Comparison of ENCODE assay signal across 27 cellular contexts in genomic region chr15:75371486-75371885, GRCh38. TPM values are rescaled to one million over a fixed set of nuclear protein-coding genes. Genes with fewer than 3 reads are reported as not detected.
DNase-seq lines count a peak whose midpoint lies in the region; ATAC-seq, FAIRE-seq and TF ChIP-seq lines count a peak whose summit lies in the region.
"Had no signal": no experiment of that assay in that cellular context is flagged by ENCODE, and none has a peak within 500 bp of the region (broad histone marks: within the 10 kb centered on the region; RNA-seq: fewer than 3 reads in every experiment).

No MANE protein-coding gene starts in this region.

- 100% methylated on average over 1 of the region's 1 CpG for WGBS in HepG2 (ENCODE audit: low lambda C conversion rate)

- in situ Hi-C loops in HepG2 (cut with HindIII; ENCODE audit: extremely low pct_ligation_motif_present, low pct_unique_long_range_greater_than_20kb): no loop called here

- H3K27ac ChIP-seq in HUES6 (ENCODE audit: low read depth, low read length): no peak overlapping the region
- no peak overlapping the region for H3K27ac ChIP-seq in keratinocyte (ENCODE audit: control insufficient read depth, insufficient read depth, low read length)
- no peak overlapping the region for H3K27ac ChIP-seq in HepG2 (ENCODE audit: extremely low read length, insufficient read depth, low read length)
- no peak overlapping the region for H3K27ac ChIP-seq in kidney (ENCODE audit: low read depth in 2 of 2, low read length in 2 of 2)
- H3K27ac ChIP-seq: C4-2B had no signal

- H3K27me3 Mint-ChIP-seq in activated T-cell treated with anti-CD3 and anti-CD28 coated beads, Interleukin-2, amount 50 U/mL, for 24 hours: no peaks in the 10 kb centered on the region
- H3K27me3 Mint-ChIP-seq in activated T-cell treated with anti-CD3 and anti-CD28 coated beads, Interleukin-2, amount 50 U/mL, for 4 hours (ENCODE audit: low read depth): no peaks in the 10 kb centered on the region
- no peaks in the 10 kb centered on the region for H3K27me3 Mint-ChIP-seq in activated naive CD8-positive, alpha-beta T cell treated with anti-CD3 and anti-CD28 coated beads, Interleukin-2, amount 50 U/mL, for 24 hours
- H3K27me3 Mint-ChIP-seq: CD8-positive, alpha-beta memory T cell had no signal

- H3K4me3 ChIP-seq in HUES6 (ENCODE audit: low read depth, low read length) (no peak overlapping the region), keratinocyte (ENCODE audit: control insufficient read depth in 2 of 3, extremely low read depth in 1 of 3, insufficient read depth in 2 of 3, low read depth in 1 of 3, low read length in 3 of 3) (no peak overlapping the region), HepG2 (replicated peaks in 1 of 3; ENCODE audit: insufficient read depth in 1 of 3, low read depth in 2 of 3, low read length in 3 of 3) (no peak overlapping the region), kidney (ENCODE audit: low read length in 2 of 2) (no peak overlapping the region)

- FAIRE-seq in keratinocyte (lab: Jason Lieb, UNC) (peak; percentile 79), HepG2 (lab: Jason Lieb, UNC) (no peak), kidney (lab: Jason Lieb, UNC) (no peak)
- FAIRE-seq: A204.1, D721Med, RCC 7860 had no signal

- TF ChIP-seq RAD21 in HepG2 (CRISPR knock-in tag; IDR thresholded peaks at IDR 0.05): no peak

- H3K36me3 ChIP-seq in HUES6 (ENCODE audit: control insufficient read depth, insufficient read depth, low read length) (peaks cover 71% of the 10 kb centered on the region), keratinocyte (ENCODE audit: control insufficient read depth in 2 of 2, extremely low read depth in 1 of 2, insufficient read depth in 2 of 2, low read length in 2 of 2) (peaks cover 17 to 30% of the 10 kb centered on the region in 2 experiments), HepG2 (replicated peaks in 1 of 2; ENCODE audit: control insufficient read depth in 1 of 2, insufficient read depth in 2 of 2, low read length in 2 of 2) (peaks cover 15 to 58% of the 10 kb centered on the region in 2 experiments), kidney (ENCODE audit: control insufficient read depth in 1 of 2, insufficient read depth in 2 of 2, low read length in 2 of 2) (peaks cover 33 to 53% of the 10 kb centered on the region in 2 donors)

- H3K9me3 ChIP-seq in HUES6 (ENCODE audit: control insufficient read depth, insufficient read depth, low read depth, low read length) (no peaks in the 10 kb centered on the region), keratinocyte (ENCODE audit: control insufficient read depth, low read depth, low read length) (no peaks in the 10 kb centered on the region), HepG2 (ENCODE audit: low read length) (no peaks in the 10 kb centered on the region), kidney (ENCODE audit: control insufficient read depth in 1 of 2, low read length in 2 of 2) (no peaks in the 10 kb centered on the region)

- no peaks in the 10 kb centered on the region for H3K9me1 ChIP-seq in keratinocyte (ENCODE audit: control insufficient read depth, extremely low read depth, insufficient read depth, low read length)

- no peak for ATAC-seq in activated T-cell treated with anti-CD3 and anti-CD28 coated beads, Interleukin-2, amount 50 U/mL, for 4 hours
- ATAC-seq in activated naive CD8-positive, alpha-beta T cell treated with anti-CD3 and anti-CD28 coated beads, Interleukin-2, amount 50 U/mL, for 24 hours: no peak
- no peak for ATAC-seq in HepG2
- ATAC-seq: HCT116 had no signal

- no TSS peak for BruUV-seq in HepG2 (replicated peaks; lab: Mats Ljungman, UMichigan)

- POLR2A ChIA-PET in HepG2 (lab: Yijun Ruan, JAX): interaction anchor here (0.8 kb wide), 1 partner anchor 24 kb away, joined by 3 read pairs; the partner anchor contains the start of gene NEIL1

- CTCF ChIA-PET in HepG2 (lab: Yijun Ruan, JAX; ENCODE audit: low intra/inter-chr PET ratio, low total read pairs): no interaction called here

- H3K36me3 Mint-ChIP-seq in activated T-cell treated with anti-CD3 and anti-CD28 coated beads, Interleukin-2, amount 50 U/mL, for 24 hours (ENCODE audit: low read depth): peaks cover 93% of the 10 kb centered on the region
- peaks cover 28% of the 10 kb centered on the region for H3K36me3 Mint-ChIP-seq in activated T-cell treated with anti-CD3 and anti-CD28 coated beads, Interleukin-2, amount 50 U/mL, for 4 hours (ENCODE audit: insufficient read depth)
- peaks cover 51% of the 10 kb centered on the region for H3K36me3 Mint-ChIP-seq in activated naive CD8-positive, alpha-beta T cell treated with anti-CD3 and anti-CD28 coated beads, Interleukin-2, amount 50 U/mL, for 24 hours (ENCODE audit: low read depth)

- TF ChIP-seq POLR2A in HepG2 (IDR thresholded peaks at IDR 0.05; ENCODE audit: insufficient read depth in 1 of 2, low read depth in 2 of 2, low read length in 2 of 2): no peak

- H3K27me3 ChIP-seq in HUES6 (ENCODE audit: control insufficient read depth, insufficient read depth, low read length) (no peaks in the 10 kb centered on the region), keratinocyte (ENCODE audit: control insufficient read depth, extremely low read depth, insufficient read depth, low read length) (no peaks in the 10 kb centered on the region), HepG2 (ENCODE audit: control insufficient read depth in 1 of 2, insufficient read depth in 2 of 2, low read length in 2 of 2) (no peaks in the 10 kb centered on the region)

- DNase-seq in activated T-cell treated with anti-CD3 and anti-CD28 coated beads, Interleukin-2, amount 50 U/mL, for 24 hours: no peak
- DNase-seq in activated T-cell treated with anti-CD3 and anti-CD28 coated beads, Interleukin-2, amount 50 U/mL, for 4 hours: no peak
- DNase-seq in activated naive CD8-positive, alpha-beta T cell treated with anti-CD3 and anti-CD28 coated beads, Interleukin-2, amount 50 U/mL, for 24 hours: no peak
- DNase-seq in keratinocyte (ENCODE audit: low read depth, low spot score) (peak; percentile 33), HepG2 (ENCODE audit: low spot score) (no peak), kidney (no peak)
- DNase-seq in stimulated activated CD4-positive, alpha-beta T cell treated with anti-CD3 and anti-CD28 coated beads, Interleukin-1b, Interleukin-23, amount 100 ng/mL, for 48 hours: no peak
- DNase-seq: CD8-positive, alpha-beta memory T cell; DMS53; EL; GF-D8; GOT3; KBM-7; NCI-H1092; NCI-H1436; NCI-H187 treated with DMSO at 0.1 percent for 48 hours; NCI-H2107; NCI-H446 treated with DMSO at 0.1 percent for 48 hours; NCI-H526 treated with DMSO at 0.1 percent for 48 hours; OCI-M1; Right ventricle myocardium superior had no signal

- TF ChIP-seq EP300 in HepG2 (IDR thresholded peaks at IDR 0.05; ENCODE audit: low read depth in 2 of 2, low read length in 2 of 2): no peak
- TF ChIP-seq EP300 in HepG2 (CRISPR knock-in tag; IDR thresholded peaks at IDR 0.05; ENCODE audit: borderline replicate concordance): no peak

- TF ChIP-seq CTCF in keratinocyte (optimal IDR thresholded peaks at IDR 0.05 in 1 of 3, IDR thresholded peaks at IDR 0.05 in 1 of 3, conservative IDR thresholded peaks at IDR 0.05 in 1 of 3; ENCODE audit: extremely low read depth in 1 of 3, insufficient read depth in 2 of 3, low read length in 3 of 3) (no peak), HepG2 (CRISPR knock-in tag; IDR thresholded peaks at IDR 0.05) (no peak), kidney (IDR thresholded peaks at IDR 0.05; ENCODE audit: borderline replicate concordance, extremely low read depth, insufficient read depth) (no peak)

- no peak overlapping the region for H3K4me3 Mint-ChIP-seq in activated T-cell treated with anti-CD3 and anti-CD28 coated beads, Interleukin-2, amount 50 U/mL, for 24 hours
- no peak overlapping the region for H3K4me3 Mint-ChIP-seq in activated T-cell treated with anti-CD3 and anti-CD28 coated beads, Interleukin-2, amount 50 U/mL, for 4 hours
- no peak overlapping the region for H3K4me3 Mint-ChIP-seq in activated naive CD8-positive, alpha-beta T cell treated with anti-CD3 and anti-CD28 coated beads, Interleukin-2, amount 50 U/mL, for 24 hours

- H2AFZ ChIP-seq in keratinocyte (ENCODE audit: control insufficient read depth, low read length) (no peak overlapping the region), HepG2 (ENCODE audit: low read length) (no peak overlapping the region)

- H4K20me1 ChIP-seq in keratinocyte (ENCODE audit: control insufficient read depth, extremely low read depth, insufficient read depth, low read length) (no peaks in the 10 kb centered on the region), HepG2 (ENCODE audit: insufficient read depth, low read length) (0 out of 2 replicates have a peak, but pooled peaks cover 4% of the 10 kb centered on the region)

- peak overlapping the region; percentile 9 for H3K4me2 ChIP-seq in keratinocyte (ENCODE audit: control insufficient read depth, extremely low read depth, insufficient read depth, low read depth, low read length)
- H3K4me2 ChIP-seq in HepG2 (ENCODE audit: low read depth, low read length): no peak overlapping the region

- intact Hi-C loops in HepG2 (cut with micrococcal nuclease; ENCODE audit: unreplicated experiment): no loop called here
- intact Hi-C loops in kidney (cut with DNase I): no loop called here

- H3K79me2 ChIP-seq in keratinocyte (ENCODE audit: control insufficient read depth, insufficient read depth, low read length) (peaks cover 12% of the 10 kb centered on the region), HepG2 (ENCODE audit: insufficient read depth, low read length) (peaks cover 5% of the 10 kb centered on the region)

- H3K9ac ChIP-seq in HUES6 (ENCODE audit: low read length): peak overlapping the region; percentile 15
- H3K9ac ChIP-seq in keratinocyte (ENCODE audit: control insufficient read depth, extremely low read depth, insufficient read depth, low read length): no peak overlapping the region
- no peak overlapping the region for H3K9ac ChIP-seq in HepG2 (ENCODE audit: insufficient read depth, low read depth, low read length)
- H3K9ac ChIP-seq in kidney (ENCODE audit: low read length in 2 of 2): peak overlapping the region in 1 of 2 donors; percentile 23

- no peaks in the 10 kb centered on the region for H3K9me3 Mint-ChIP-seq in activated T-cell treated with anti-CD3 and anti-CD28 coated beads, Interleukin-2, amount 50 U/mL, for 24 hours
- H3K9me3 Mint-ChIP-seq in activated T-cell treated with anti-CD3 and anti-CD28 coated beads, Interleukin-2, amount 50 U/mL, for 4 hours: no peaks in the 10 kb centered on the region
- no peaks in the 10 kb centered on the region for H3K9me3 Mint-ChIP-seq in activated naive CD8-positive, alpha-beta T cell treated with anti-CD3 and anti-CD28 coated beads, Interleukin-2, amount 50 U/mL, for 24 hours
- H3K9me3 Mint-ChIP-seq: CD8-positive, alpha-beta memory T cell had no signal

- H3K4me1 ChIP-seq in HUES6 (ENCODE audit: control insufficient read depth, insufficient read depth, low read length): peaks cover 8% of the 10 kb centered on the region; the same call in 1 of the 2 replicates
- peaks cover 33% of the 10 kb centered on the region for H3K4me1 ChIP-seq in keratinocyte (ENCODE audit: control insufficient read depth, extremely low read depth, insufficient read depth, low read length)
- H3K4me1 ChIP-seq in HepG2 (ENCODE audit: insufficient read depth, low read length): peaks cover 39% of the 10 kb centered on the region
- H3K4me1 ChIP-seq in kidney (ENCODE audit: control insufficient read depth in 1 of 2, insufficient read depth in 1 of 2, low read depth in 1 of 2, low read length in 2 of 2): peaks cover 15 to 17% of the 10 kb centered on the region in 2 donors

- dilution Hi-C loops in keratinocyte (cut with MboI; ENCODE audit: extremely low pct_ligation_motif_present, low sequenced_read_pairs): no loop called here

- peak overlapping the region; percentile 66 for H3K27ac Mint-ChIP-seq in activated T-cell treated with anti-CD3 and anti-CD28 coated beads, Interleukin-2, amount 50 U/mL, for 24 hours
- peak overlapping the region; percentile 49 for H3K27ac Mint-ChIP-seq in activated naive CD8-positive, alpha-beta T cell treated with anti-CD3 and anti-CD28 coated beads, Interleukin-2, amount 50 U/mL, for 24 hours

- H3K4me1 Mint-ChIP-seq in activated T-cell treated with anti-CD3 and anti-CD28 coated beads, Interleukin-2, amount 50 U/mL, for 24 hours (ENCODE audit: low read depth): peaks cover 26% of the 10 kb centered on the region
- peaks cover 25% of the 10 kb centered on the region for H3K4me1 Mint-ChIP-seq in activated T-cell treated with anti-CD3 and anti-CD28 coated beads, Interleukin-2, amount 50 U/mL, for 4 hours (ENCODE audit: low read depth)
- peaks cover 26% of the 10 kb centered on the region for H3K4me1 Mint-ChIP-seq in activated naive CD8-positive, alpha-beta T cell treated with anti-CD3 and anti-CD28 coated beads, Interleukin-2, amount 50 U/mL, for 24 hours

RNA-seq across cellular contexts. Expression of gene MAN2C1, which starts 3.1 kb away (rescaled TPM):
- 100 to 1,000 TPM; 185 to 247 (median 216) TPM for total RNA-seq in activated T-cell treated with anti-CD3 and anti-CD28 coated beads, Interleukin-2, amount 50 U/mL, for 4 hours
- polyA plus RNA-seq in keratinocyte (35.4 to 63.0 TPM (median 42.3 TPM) in 3 replicates), HepG2 (2011; rRNA removed) (62.6 and 75.6 TPM in 2 replicates), kidney (ENCODE audit: insufficient read depth, low read depth, low replicate concordance) (126 TPM)
- 29.6 TPM for polyA plus RNA-seq in keratinocyte (2011; ENCODE audit: low read depth)
- polyA plus RNA-seq in keratinocyte (2011; cell fraction: cytosol; rRNA removed): 5.9 and 12.7 TPM in 2 replicates
- polyA plus RNA-seq in keratinocyte (2011; cell fraction: nucleus; rRNA removed): 318 and 425 TPM in 2 replicates
- polyA plus RNA-seq in keratinocyte (2012; ENCODE audit: low replicate concordance): 48.4 and 79.3 TPM in 2 replicates
- polyA minus RNA-seq in keratinocyte: 47.3 to 71.3 TPM (median 62.2 TPM) in 3 replicates
- polyA minus RNA-seq in keratinocyte (2011; cell fraction: cytosol; rRNA and poly(A)+ RNA removed): 23.4 TPM
- 91.9 and 93.4 TPM in 2 replicates for polyA minus RNA-seq in keratinocyte (2011; cell fraction: nucleus; rRNA and poly(A)+ RNA removed)
- total RNA-seq in HepG2 (2016; rRNA removed; fragmentation: Illumina TruSeq; extraction: Trizol) (19.5 and 71.0 TPM in 2 replicates), kidney (246 TPM)
- 22.6 and 23.0 TPM in 2 replicates for total RNA-seq in HepG2 (2016; cell fraction: cytosol; rRNA removed; fragmentation: Illumina TruSeq; extraction: Trizol; ENCODE audit: low read depth)
- 18.6 and 68.6 TPM in 2 replicates for total RNA-seq in HepG2 (2016; cell fraction: insoluble cytoplasmic fraction; rRNA removed; fragmentation: Illumina TruSeq; extraction: Trizol)
- total RNA-seq in HepG2 (2016; cell fraction: membrane; rRNA removed; fragmentation: Illumina TruSeq; extraction: Trizol): 13.2 and 14.6 TPM in 2 replicates
- 97.9 and 121 TPM in 2 replicates for total RNA-seq in HepG2 (2016; cell fraction: nucleus; rRNA removed; fragmentation: Illumina TruSeq; extraction: Trizol)
- polyA plus RNA-seq in HepG2 (2011; cell fraction: cytosol; rRNA removed): 13.2 and 22.4 TPM in 2 replicates
- polyA plus RNA-seq in HepG2 (2011; cell fraction: nucleus; rRNA removed): 865 and 1,137 TPM in 2 replicates
- polyA plus RNA-seq in HepG2 (2012): 75.9 and 76.2 TPM in 2 replicates
- polyA plus RNA-seq in HepG2 (2016; cell fraction: cytosol; fragmentation: Illumina TruSeq; extraction: Trizol; ENCODE audit: low read depth): 1.8 and 2.8 TPM in 2 replicates
- 13.7 and 14.4 TPM in 2 replicates for polyA plus RNA-seq in HepG2 (2016; cell fraction: insoluble cytoplasmic fraction; fragmentation: Illumina TruSeq; extraction: Trizol; ENCODE audit: low read depth)
- 3.1 and 3.3 TPM in 2 replicates for polyA plus RNA-seq in HepG2 (2016; cell fraction: membrane; fragmentation: Illumina TruSeq; extraction: Trizol; ENCODE audit: low read depth)
- polyA plus RNA-seq in HepG2 (2016; cell fraction: nucleus; fragmentation: Illumina TruSeq; extraction: Trizol; ENCODE audit: insufficient read depth, low read depth): 278 and 324 TPM in 2 replicates
- polyA minus RNA-seq in HepG2 (2011; rRNA and poly(A)+ RNA removed; ENCODE audit: low replicate concordance): 124 and 148 TPM in 2 replicates
- 16.0 and 22.9 TPM in 2 replicates for polyA minus RNA-seq in HepG2 (2011; cell fraction: cytosol; rRNA and poly(A)+ RNA removed)
- 169 and 181 TPM in 2 replicates for polyA minus RNA-seq in HepG2 (2011; cell fraction: nucleus; rRNA and poly(A)+ RNA removed)

RNA-seq across cellular contexts. Expression of gene NEIL1, which starts 24.6 kb away (rescaled TPM):
- 1 to 10 TPM in 2 of 3 donors, under 1 TPM in 1; 0.79 to 2.1 (median 2.1) TPM for total RNA-seq in activated T-cell treated with anti-CD3 and anti-CD28 coated beads, Interleukin-2, amount 50 U/mL, for 4 hours
- polyA plus RNA-seq in keratinocyte (3.6 to 10.4 TPM (median 5.5 TPM) in 3 replicates), HepG2 (2011; rRNA removed) (15.5 and 20.8 TPM in 2 replicates), kidney (ENCODE audit: insufficient read depth, low read depth, low replicate concordance) (22.6 TPM)
- 3.3 TPM for polyA plus RNA-seq in keratinocyte (2011; ENCODE audit: low read depth)
- polyA plus RNA-seq in keratinocyte (2011; cell fraction: cytosol; rRNA removed): 1.6 TPM in 2 replicates
- polyA plus RNA-seq in keratinocyte (2011; cell fraction: nucleus; rRNA removed): 40.1 and 69.8 TPM in 2 replicates
- polyA plus RNA-seq in keratinocyte (2012; ENCODE audit: low replicate concordance): 3.4 and 11.7 TPM in 2 replicates
- 1.9 to 3.8 TPM (median 2.5 TPM) in 3 replicates for polyA minus RNA-seq in keratinocyte
- not detected for polyA minus RNA-seq in keratinocyte (2011; cell fraction: cytosol; rRNA and poly(A)+ RNA removed)
- polyA minus RNA-seq in keratinocyte (2011; cell fraction: nucleus; rRNA and poly(A)+ RNA removed): 4.8 and 8.5 TPM in 2 replicates
- total RNA-seq in HepG2 (2016; rRNA removed; fragmentation: Illumina TruSeq; extraction: Trizol) (3.7 and 10.4 TPM in 2 replicates), kidney (42.9 TPM)
- 1.4 and 1.7 TPM in 2 replicates for total RNA-seq in HepG2 (2016; cell fraction: cytosol; rRNA removed; fragmentation: Illumina TruSeq; extraction: Trizol; ENCODE audit: low read depth)
- 3.3 and 9.7 TPM in 2 replicates for total RNA-seq in HepG2 (2016; cell fraction: insoluble cytoplasmic fraction; rRNA removed; fragmentation: Illumina TruSeq; extraction: Trizol)
- total RNA-seq in HepG2 (2016; cell fraction: membrane; rRNA removed; fragmentation: Illumina TruSeq; extraction: Trizol): 1.2 and 1.6 TPM in 2 replicates
- total RNA-seq in HepG2 (2016; cell fraction: nucleus; rRNA removed; fragmentation: Illumina TruSeq; extraction: Trizol): 11.2 and 13.2 TPM in 2 replicates
- 2.3 and 5.2 TPM in 2 replicates for polyA plus RNA-seq in HepG2 (2011; cell fraction: cytosol; rRNA removed)
- polyA plus RNA-seq in HepG2 (2011; cell fraction: nucleus; rRNA removed): 173 and 186 TPM in 2 replicates
- 12.7 and 12.8 TPM in 2 replicates for polyA plus RNA-seq in HepG2 (2012)
- 0.59 and 0.62 TPM in 2 replicates for polyA plus RNA-seq in HepG2 (2016; cell fraction: cytosol; fragmentation: Illumina TruSeq; extraction: Trizol; ENCODE audit: low read depth)
- polyA plus RNA-seq in HepG2 (2016; cell fraction: insoluble cytoplasmic fraction; fragmentation: Illumina TruSeq; extraction: Trizol; ENCODE audit: low read depth): 2.5 and 3.3 TPM in 2 replicates
- polyA plus RNA-seq in HepG2 (2016; cell fraction: membrane; fragmentation: Illumina TruSeq; extraction: Trizol; ENCODE audit: low read depth): 0.81 and 1.0 TPM in 2 replicates
- 42.4 and 44.3 TPM in 2 replicates for polyA plus RNA-seq in HepG2 (2016; cell fraction: nucleus; fragmentation: Illumina TruSeq; extraction: Trizol; ENCODE audit: insufficient read depth, low read depth)
- polyA minus RNA-seq in HepG2 (2011; rRNA and poly(A)+ RNA removed; ENCODE audit: low replicate concordance): 3.1 and 11.3 TPM in 2 replicates
- 2.1 and 3.2 TPM in 2 replicates for polyA minus RNA-seq in HepG2 (2011; cell fraction: cytosol; rRNA and poly(A)+ RNA removed)
- polyA minus RNA-seq in HepG2 (2011; cell fraction: nucleus; rRNA and poly(A)+ RNA removed): 13.9 and 19.4 TPM in 2 replicates

RNA-seq across cellular contexts. Expression of gene COMMD4, which starts 35.6 kb away (rescaled TPM):
- total RNA-seq in activated T-cell treated with anti-CD3 and anti-CD28 coated beads, Interleukin-2, amount 50 U/mL, for 4 hours: 10 to 100 TPM; 78.3 to 84.4 (median 79.9) TPM
- 48.2 to 87.2 TPM (median 53.0 TPM) in 3 replicates for polyA plus RNA-seq in keratinocyte
- 7.6 TPM for polyA plus RNA-seq in keratinocyte (2011; ENCODE audit: low read depth)
- polyA plus RNA-seq in keratinocyte (2011; cell fraction: cytosol; rRNA removed): 31.9 and 66.6 TPM in 2 replicates
- 60.7 and 64.2 TPM in 2 replicates for polyA plus RNA-seq in keratinocyte (2011; cell fraction: nucleus; rRNA removed)
- polyA plus RNA-seq in keratinocyte (2012; ENCODE audit: low replicate concordance): 40.9 and 60.3 TPM in 2 replicates
- 20.8 to 29.8 TPM (median 24.4 TPM) in 3 replicates for polyA minus RNA-seq in keratinocyte
- 32.4 TPM for polyA minus RNA-seq in keratinocyte (2011; cell fraction: cytosol; rRNA and poly(A)+ RNA removed)
- polyA minus RNA-seq in keratinocyte (2011; cell fraction: nucleus; rRNA and poly(A)+ RNA removed): 10.7 and 13.4 TPM in 2 replicates
- 89.9 and 106 TPM in 2 replicates for total RNA-seq in HepG2 (2016; rRNA removed; fragmentation: Illumina TruSeq; extraction: Trizol)
- 17.5 and 17.7 TPM in 2 replicates for total RNA-seq in HepG2 (2016; cell fraction: cytosol; rRNA removed; fragmentation: Illumina TruSeq; extraction: Trizol; ENCODE audit: low read depth)
- 89.8 and 123 TPM in 2 replicates for total RNA-seq in HepG2 (2016; cell fraction: insoluble cytoplasmic fraction; rRNA removed; fragmentation: Illumina TruSeq; extraction: Trizol)
- total RNA-seq in HepG2 (2016; cell fraction: membrane; rRNA removed; fragmentation: Illumina TruSeq; extraction: Trizol): 25.0 and 27.3 TPM in 2 replicates
- total RNA-seq in HepG2 (2016; cell fraction: nucleus; rRNA removed; fragmentation: Illumina TruSeq; extraction: Trizol): 47.4 and 48.2 TPM in 2 replicates
- 45.8 and 48.8 TPM in 2 replicates for polyA plus RNA-seq in HepG2 (2011; rRNA removed)
- 65.2 and 112 TPM in 2 replicates for polyA plus RNA-seq in HepG2 (2011; cell fraction: cytosol; rRNA removed)
- polyA plus RNA-seq in HepG2 (2011; cell fraction: nucleus; rRNA removed): 131 and 137 TPM in 2 replicates
- polyA plus RNA-seq in HepG2 (2012): 24.2 and 36.2 TPM in 2 replicates
- polyA plus RNA-seq in HepG2 (2016; cell fraction: cytosol; fragmentation: Illumina TruSeq; extraction: Trizol; ENCODE audit: low read depth): 18.7 and 20.0 TPM in 2 replicates
- 103 and 109 TPM in 2 replicates for polyA plus RNA-seq in HepG2 (2016; cell fraction: insoluble cytoplasmic fraction; fragmentation: Illumina TruSeq; extraction: Trizol; ENCODE audit: low read depth)
- polyA plus RNA-seq in HepG2 (2016; cell fraction: membrane; fragmentation: Illumina TruSeq; extraction: Trizol; ENCODE audit: low read depth): 24.2 and 25.0 TPM in 2 replicates
- 99.3 and 104 TPM in 2 replicates for polyA plus RNA-seq in HepG2 (2016; cell fraction: nucleus; fragmentation: Illumina TruSeq; extraction: Trizol; ENCODE audit: insufficient read depth, low read depth)
- polyA minus RNA-seq in HepG2 (2011; rRNA and poly(A)+ RNA removed; ENCODE audit: low replicate concordance): 34.3 and 108 TPM in 2 replicates
- 10.2 and 20.8 TPM in 2 replicates for polyA minus RNA-seq in HepG2 (2011; cell fraction: cytosol; rRNA and poly(A)+ RNA removed)
- polyA minus RNA-seq in HepG2 (2011; cell fraction: nucleus; rRNA and poly(A)+ RNA removed): 8.6 and 10.4 TPM in 2 replicates
- 67.6 TPM for total RNA-seq in kidney
- polyA plus RNA-seq in kidney (ENCODE audit: insufficient read depth, low read depth, low replicate concordance): 162 TPM
